Comparison of ENCODE assay signal across 8 cellular contexts in genomic region chr15:90035095-90035834, GRCh38. TPM values are rescaled to one million over a fixed set of nuclear protein-coding genes. Genes with fewer than 3 reads are reported as not detected.
A peak's percentile ranks its signal among the peaks of the same experiment; 100 is the strongest.
DNase-seq lines count a peak whose midpoint lies in the region; ATAC-seq and TF ChIP-seq lines count a peak whose summit lies in the region.

No MANE protein-coding gene starts in this region.

- DNase-seq in activated CD4-positive, alpha-beta T cell treated with anti-CD3 and anti-CD28 coated beads, Interleukin-2, amount 10 ng/mL, durations not matched to agents 24 days and 14 days, result no peak
- DNase-seq in activated CD4-positive, alpha-beta T cell treated with anti-CD3 and anti-CD28 coated beads, Interleukin-2, amount 50 U/mL, for 48 hours, result no peak
- DNase-seq in UCSD-AML1 (lab: John Stamatoyannopoulos, UW; ENCODE audit: unreplicated experiment), result peak; percentile 92
- DNase-seq in globus pallidus (ENCODE audit: low spot score), result peak; percentile 52
- peak; percentile 31 for DNase-seq in prostate gland (ENCODE audit: low spot score)
- DNase-seq in GM13977 (ENCODE audit: low spot score), result no peak
- no peak for DNase-seq in D341Med (ENCODE audit: low spot score)

- peak overlapping the region in 1 of 2 donors; percentile 57 for H3K27ac ChIP-seq in prostate gland

- WGBS in prostate gland, result 56% methylated on average over 15 of the region's 19 CpGs

- H3K4me3 Mint-ChIP-seq in activated CD4-positive, alpha-beta T cell treated with anti-CD3 and anti-CD28 coated beads, Interleukin-2, amount 10 ng/mL, durations not matched to agents 24 days and 14 days, result no peak overlapping the region

- no peak for TF ChIP-seq POLR2A in prostate gland (IDR thresholded peaks at IDR 0.05)

- H3K9me3 Mint-ChIP-seq in activated CD4-positive, alpha-beta T cell treated with anti-CD3 and anti-CD28 coated beads, Interleukin-2, amount 10 ng/mL, durations not matched to agents 24 days and 14 days, result no peaks in the 10 kb centered on the region

- H3K4me1 Mint-ChIP-seq in activated CD4-positive, alpha-beta T cell treated with anti-CD3 and anti-CD28 coated beads, Interleukin-2, amount 10 ng/mL, durations not matched to agents 24 days and 14 days, result peaks cover 68% of the 10 kb centered on the region

- H3K36me3 ChIP-seq in prostate gland, result no peaks in the 10 kb centered on the region

- no peak for TF ChIP-seq CTCF in prostate gland (IDR thresholded peaks at IDR 0.05)
- TF ChIP-seq CTCF in GM13977 (IDR thresholded peaks at IDR 0.05; ENCODE audit: extremely low read depth, insufficient read depth, missing control alignments), result no peak

- H3K27me3 ChIP-seq in prostate gland (replicated peaks; ENCODE audit: insufficient read depth), result no peaks in the 10 kb centered on the region

- no peak overlapping the region for H3K4me3 ChIP-seq in prostate gland

- in situ Hi-C loops in GM13977 (cut with MboI; ENCODE audit: low pct_unique_long_range_greater_than_20kb, low sequenced_read_pairs, unreplicated experiment), result no loop called here

- peak overlapping the region; percentile 72 for H3K27ac Mint-ChIP-seq in activated CD4-positive, alpha-beta T cell treated with anti-CD3 and anti-CD28 coated beads, Interleukin-2, amount 10 ng/mL, durations not matched to agents 24 days and 14 days

- no peaks in the 10 kb centered on the region for H3K36me3 Mint-ChIP-seq in activated CD4-positive, alpha-beta T cell treated with anti-CD3 and anti-CD28 coated beads, Interleukin-2, amount 10 ng/mL, durations not matched to agents 24 days and 14 days (ENCODE audit: low read depth)

- H3K9me3 ChIP-seq in prostate gland, result no peaks in the 10 kb centered on the region

- no peaks in the 10 kb centered on the region for H3K27me3 Mint-ChIP-seq in activated CD4-positive, alpha-beta T cell treated with anti-CD3 and anti-CD28 coated beads, Interleukin-2, amount 10 ng/mL, durations not matched to agents 24 days and 14 days

- peaks cover 8% of the 10 kb centered on the region for H3K4me1 ChIP-seq in prostate gland (replicated peaks)

- no peak for ATAC-seq in GM21619 (IDR thresholded peaks at IDR 0.05; ENCODE audit: unreplicated experiment)

- intact Hi-C loops in activated CD4-positive, alpha-beta T cell treated with anti-CD3 and anti-CD28 coated beads, Interleukin-2, amount 10 ng/mL, durations not matched to agents 24 days and 14 days (cut with micrococcal nuclease), result no loop called here
- intact Hi-C loops in prostate gland (cut with DNase I), result no loop called here

RNA-seq across cellular contexts. Expression of gene ZNF710, which starts 34.1 kb away (rescaled TPM):
- 28.3 and 29.3 TPM in 2 replicates for total RNA-seq in activated CD4-positive, alpha-beta T cell treated with anti-CD3 and anti-CD28 coated beads, Interleukin-2, amount 10 ng/mL, durations not matched to agents 24 days and 14 days
- total RNA-seq in prostate gland, result 10 to 100 TPM; 13.6 to 18.0 TPM

Comparison
In these comparisons a context has a peak if more than half of its experiments do, and no peak if none do; other contexts are left out.
1. DNase-seq: peak in UCSD-AML1 (single experiment), globus pallidus (single experiment) and prostate gland (single experiment); none in activated CD4-positive, alpha-beta T cell treated with anti-CD3 and anti-CD28 coated beads, Interleukin-2, amount 10 ng/mL, durations not matched to agents 24 days and 14 days (single experiment), activated CD4-positive, alpha-beta T cell treated with anti-CD3 and anti-CD28 coated beads, Interleukin-2, amount 50 U/mL, for 48 hours (0 of 2), GM13977 (single experiment) and D341Med (single experiment).